ENCODE assay signal across 9 cellular contexts in the genomic region with DNA sequence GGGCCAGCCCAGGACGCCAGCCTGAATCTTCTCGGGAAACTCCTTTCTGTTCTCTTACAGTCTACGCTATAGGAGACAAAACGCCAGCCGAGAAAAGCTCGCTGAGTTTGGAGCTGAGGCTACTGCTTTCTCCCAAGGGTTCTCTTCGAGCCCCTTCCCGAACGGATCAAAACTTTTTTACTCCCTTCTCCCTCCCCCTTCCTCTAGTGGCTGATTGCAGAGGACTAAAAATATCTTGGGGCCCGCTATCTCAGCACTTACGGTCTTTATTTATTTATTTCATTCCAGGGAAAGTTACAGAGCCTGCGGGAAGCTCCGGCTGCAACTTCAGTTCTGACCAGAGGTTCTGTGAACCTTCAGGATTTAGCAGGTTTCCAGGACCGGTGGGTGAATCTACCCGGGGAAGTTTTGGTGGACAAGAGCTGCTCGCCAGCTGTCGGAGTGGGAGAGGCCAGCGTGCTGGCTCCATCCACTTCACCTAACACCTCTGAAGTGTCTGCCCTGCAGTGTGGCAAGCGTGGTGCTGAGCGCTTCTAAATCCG. TPM values are rescaled to one million over a fixed set of nuclear protein-coding genes. Genes with fewer than 3 reads are reported as not detected.
DNase-seq lines count a peak whose midpoint lies in the region; ATAC-seq and TF ChIP-seq lines count a peak whose summit lies in the region.
"Had no signal": no experiment of that assay in that cellular context is flagged by ENCODE, and none has a peak within 500 bp of the region (broad histone marks: within the 10 kb centered on the region; RNA-seq: fewer than 3 reads in every experiment).

No MANE protein-coding gene starts in this region.

- no peaks in the 10 kb centered on the region for H3K9me3 ChIP-seq in ectodermal cell (ENCODE audit: control insufficient read depth, low read length)
- no peaks in the 10 kb centered on the region for H3K9me3 ChIP-seq in mesenchymal stem cell (ENCODE audit: control insufficient read depth, low read length)
- H3K9me3 ChIP-seq in uterus: no peaks in the 10 kb centered on the region

- H2BK120ac ChIP-seq in mesenchymal stem cell (ENCODE audit: low read depth, low read length): no peak overlapping the region

- TF ChIP-seq CTCF in uterus (IDR thresholded peaks at IDR 0.05): peak in 1 of 4 experiments; percentile 5

- peaks cover 2% of the 10 kb centered on the region for H3K79me1 ChIP-seq in mesenchymal stem cell (replicated peaks; ENCODE audit: low read length, poor library complexity, severe bottlenecking)

- H2BK5ac ChIP-seq in mesenchymal stem cell (ENCODE audit: low read depth, low read length, poor library complexity, severe bottlenecking): no peak overlapping the region

- H3K18ac ChIP-seq in mesenchymal stem cell (ENCODE audit: low read depth in 1 of 2, low read length in 2 of 2): peak overlapping the region in 1 of 2 experiments; percentile 99

- peak overlapping the region in 1 of 2 experiments; percentile 97 for H3K14ac ChIP-seq in mesenchymal stem cell (ENCODE audit: low read length in 2 of 2)

- H3K9ac ChIP-seq in mesenchymal stem cell (ENCODE audit: low read length): peak overlapping the region; percentile 93

- H2BK15ac ChIP-seq in mesenchymal stem cell (ENCODE audit: low read depth, poor library complexity, severe bottlenecking): no peak overlapping the region

- ATAC-seq in GM18907 (IDR thresholded peaks at IDR 0.05; ENCODE audit: unreplicated experiment): no peak
- ATAC-seq in GM19467 (IDR thresholded peaks at IDR 0.05; ENCODE audit: unreplicated experiment): no peak

- H3K4me1 ChIP-seq in ectodermal cell (ENCODE audit: control insufficient read depth, insufficient read depth, low read length): peaks cover 24% of the 10 kb centered on the region
- peaks cover 19% of the 10 kb centered on the region for H3K4me1 ChIP-seq in mesenchymal stem cell (ENCODE audit: control insufficient read depth, insufficient read depth, low read depth, low read length)
- peaks cover 0 to 6% of the 10 kb centered on the region in 2 donors for H3K4me1 ChIP-seq in uterus

- no peak overlapping the region for H2AK5ac ChIP-seq in mesenchymal stem cell (ENCODE audit: low read length, severe bottlenecking)

- peak overlapping the region in 1 of 2 experiments; percentile 92 for H3K4ac ChIP-seq in mesenchymal stem cell (ENCODE audit: low read depth in 1 of 2, low read length in 2 of 2)

- H3K27me3 ChIP-seq in ectodermal cell (ENCODE audit: control insufficient read depth, insufficient read depth, low read length, poor library complexity, severe bottlenecking) (peaks cover 37% of the 10 kb centered on the region), mesenchymal stem cell (ENCODE audit: control insufficient read depth in 1 of 2, insufficient read depth in 1 of 2, low read length in 2 of 2) (no peaks in the 10 kb centered on the region), uterus (no peaks in the 10 kb centered on the region)

- H3K36me3 ChIP-seq in ectodermal cell (ENCODE audit: control insufficient read depth, insufficient read depth, low read length) (no peaks in the 10 kb centered on the region), mesenchymal stem cell (ENCODE audit: control insufficient read depth in 1 of 2, insufficient read depth in 2 of 2, low read depth in 1 of 2, low read length in 2 of 2) (peaks cover 4% of the 10 kb centered on the region in 2 experiments), uterus (no peaks in the 10 kb centered on the region)

- peak overlapping the region in 1 of 2 experiments; percentile 98 for H2BK12ac ChIP-seq in mesenchymal stem cell (ENCODE audit: low read length in 2 of 2)

- WGBS in ectodermal cell, 2 experiments: 2% methylated on average over 21 of the region's 21 CpGs
- WGBS in mesenchymal stem cell: 3% methylated on average over 20 of the region's 21 CpGs

- H2AFZ ChIP-seq in mesenchymal stem cell (ENCODE audit: low read depth, low read length): peak overlapping the region; percentile 97

- TF ChIP-seq POLR2A in uterus (IDR thresholded peaks at IDR 0.05): no peak

- H4K8ac ChIP-seq in mesenchymal stem cell (ENCODE audit: low read length): peak overlapping the region; percentile 19

- H3K23ac ChIP-seq in mesenchymal stem cell (ENCODE audit: low read length in 2 of 2): no peak overlapping the region

- H4K91ac ChIP-seq in mesenchymal stem cell (ENCODE audit: low read length): no peak overlapping the region

- intact Hi-C loops in uterus (cut with DNase I; ENCODE audit: low total_unique reads): no loop called here

- DNase-seq in SHP77 treated with DMSO at 0.1 percent for 48 hours (lab: John Stamatoyannopoulos, UW): peak; percentile 4
- no peak for DNase-seq in SHP77 (lab: John Stamatoyannopoulos, UW)
- DNase-seq in mesenchymal stem cell: peak; percentile 81
- DNase-seq in uterus: peak; percentile 51 to 61
- no peak for DNase-seq in NCI-H1694 treated with DMSO at 0.1 percent for 48 hours (lab: John Stamatoyannopoulos, UW)
- DNase-seq: CD8-positive, alpha-beta memory T cell had no signal

- H3K4me3 ChIP-seq in ectodermal cell (ENCODE audit: insufficient read depth, low read depth, low read length) (peak overlapping the region; percentile 55), mesenchymal stem cell (ENCODE audit: insufficient read depth in 1 of 2, low read depth in 1 of 2, low read length in 2 of 2) (peak overlapping the region; percentile 71 to 92), uterus (peak overlapping the region; percentile 62 to 92)

- H3K4me2 ChIP-seq in mesenchymal stem cell (ENCODE audit: low read length, poor library complexity, severe bottlenecking): peak overlapping the region; percentile 96

- H3K27ac ChIP-seq in ectodermal cell (ENCODE audit: insufficient read depth, low read depth, low read length, poor library complexity, severe bottlenecking) (no peak overlapping the region), mesenchymal stem cell (ENCODE audit: low read length, poor library complexity, severe bottlenecking) (no peak overlapping the region), uterus (peak overlapping the region; percentile 86 to 96)

RNA-seq across cellular contexts. Expression of a gene that starts 0.5 kb away (rescaled TPM):
- polyA plus RNA-seq in ectodermal cell (2013, experiment 1 of 4): 9.3 TPM
- 6.1 TPM for polyA plus RNA-seq in ectodermal cell (2013, experiment 2 of 4)
- polyA plus RNA-seq in ectodermal cell (2013, experiment 3 of 4): 7.9 TPM
- polyA plus RNA-seq in ectodermal cell (2013, experiment 4 of 4): 6.5 TPM
- polyA plus RNA-seq in mesenchymal stem cell (2013, experiment 1 of 2): 18.3 TPM
- 17.2 TPM for polyA plus RNA-seq in mesenchymal stem cell (2013, experiment 2 of 2)
- total RNA-seq in uterus: 100 to 1,000 TPM in 2 of 4 donors, 10 to 100 TPM in 2; 87.3 to 268 (median 107) TPM
- total RNA-seq: CD8-positive, alpha-beta memory T cell had no signal
- polyA plus RNA-seq: CD8-positive, alpha-beta memory T cell had no signal

Comparison
In these comparisons a context has a peak if more than half of its experiments do, and no peak if none do; other contexts are left out.
1. DNase-seq: peak in SHP77 treated with DMSO at 0.1 percent for 48 hours (single experiment), mesenchymal stem cell (single experiment) and uterus (2 of 2); none in SHP77 (0 of 2) and NCI-H1694 treated with DMSO at 0.1 percent for 48 hours (single experiment).
2. H3K27ac ChIP-seq: peak in uterus (2 of 2); none in ectodermal cell (single experiment) and mesenchymal stem cell (single experiment).
3. Peak in every context shown above with its lines, with median percentiles within 50 percentile points of each other: H3K4me3 ChIP-seq.